Comparison of ENCODE assay signal across 1 cellular context in the genomic region with DNA sequence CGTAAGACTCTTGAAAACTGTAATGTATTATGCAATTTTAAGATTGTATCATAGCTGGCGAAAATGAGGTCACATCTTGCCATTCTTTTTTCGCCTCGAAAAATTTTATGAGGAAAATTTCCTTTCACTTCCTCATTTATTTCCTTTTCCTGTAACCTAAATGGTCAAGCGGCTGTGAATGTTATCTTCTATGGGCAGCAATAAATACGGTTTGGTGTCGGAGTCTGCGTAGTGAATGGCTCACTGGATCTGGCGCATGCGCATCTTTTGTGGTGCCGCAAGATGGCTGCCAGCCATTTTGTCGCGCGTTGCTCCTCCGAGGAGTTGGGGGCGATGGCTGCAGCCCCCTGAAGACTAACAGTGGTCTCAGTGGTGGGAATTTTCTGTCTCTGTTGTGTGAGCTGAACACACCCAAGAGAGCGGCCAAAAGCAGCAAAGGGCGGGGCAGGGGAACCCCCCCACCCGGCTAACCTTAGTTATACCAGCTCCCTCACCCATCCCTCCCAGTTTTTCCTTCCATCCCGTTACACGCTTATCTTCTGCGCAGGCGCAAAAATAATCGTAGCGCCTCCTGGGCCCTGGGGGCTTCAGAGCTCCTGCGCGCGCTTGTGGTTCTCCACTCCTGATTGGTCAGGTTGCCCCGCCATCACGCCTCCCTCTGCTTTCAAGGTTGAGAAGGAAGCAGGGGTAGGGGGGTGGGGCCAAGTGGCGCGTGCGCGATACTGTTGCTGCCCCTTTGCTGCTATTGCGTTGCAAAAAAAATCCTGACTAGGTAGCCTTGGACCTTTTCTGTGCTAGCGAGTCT.
A peak's percentile ranks its signal among the peaks of the same experiment; 100 is the strongest.
TF ChIP-seq lines count a peak whose summit lies in the region.

A gene (plus strand): TSS at position 722 of the 805 bp plus-strand sequence. CDS start 568 bp downstream, outside the sequence.

TF ChIP-seq in HepG2, 621 proteins besides CTCF, POLR2A, EP300 and RAD21 (continued from another document and continues in another):
- TF ChIP-seq, protein P1, sequence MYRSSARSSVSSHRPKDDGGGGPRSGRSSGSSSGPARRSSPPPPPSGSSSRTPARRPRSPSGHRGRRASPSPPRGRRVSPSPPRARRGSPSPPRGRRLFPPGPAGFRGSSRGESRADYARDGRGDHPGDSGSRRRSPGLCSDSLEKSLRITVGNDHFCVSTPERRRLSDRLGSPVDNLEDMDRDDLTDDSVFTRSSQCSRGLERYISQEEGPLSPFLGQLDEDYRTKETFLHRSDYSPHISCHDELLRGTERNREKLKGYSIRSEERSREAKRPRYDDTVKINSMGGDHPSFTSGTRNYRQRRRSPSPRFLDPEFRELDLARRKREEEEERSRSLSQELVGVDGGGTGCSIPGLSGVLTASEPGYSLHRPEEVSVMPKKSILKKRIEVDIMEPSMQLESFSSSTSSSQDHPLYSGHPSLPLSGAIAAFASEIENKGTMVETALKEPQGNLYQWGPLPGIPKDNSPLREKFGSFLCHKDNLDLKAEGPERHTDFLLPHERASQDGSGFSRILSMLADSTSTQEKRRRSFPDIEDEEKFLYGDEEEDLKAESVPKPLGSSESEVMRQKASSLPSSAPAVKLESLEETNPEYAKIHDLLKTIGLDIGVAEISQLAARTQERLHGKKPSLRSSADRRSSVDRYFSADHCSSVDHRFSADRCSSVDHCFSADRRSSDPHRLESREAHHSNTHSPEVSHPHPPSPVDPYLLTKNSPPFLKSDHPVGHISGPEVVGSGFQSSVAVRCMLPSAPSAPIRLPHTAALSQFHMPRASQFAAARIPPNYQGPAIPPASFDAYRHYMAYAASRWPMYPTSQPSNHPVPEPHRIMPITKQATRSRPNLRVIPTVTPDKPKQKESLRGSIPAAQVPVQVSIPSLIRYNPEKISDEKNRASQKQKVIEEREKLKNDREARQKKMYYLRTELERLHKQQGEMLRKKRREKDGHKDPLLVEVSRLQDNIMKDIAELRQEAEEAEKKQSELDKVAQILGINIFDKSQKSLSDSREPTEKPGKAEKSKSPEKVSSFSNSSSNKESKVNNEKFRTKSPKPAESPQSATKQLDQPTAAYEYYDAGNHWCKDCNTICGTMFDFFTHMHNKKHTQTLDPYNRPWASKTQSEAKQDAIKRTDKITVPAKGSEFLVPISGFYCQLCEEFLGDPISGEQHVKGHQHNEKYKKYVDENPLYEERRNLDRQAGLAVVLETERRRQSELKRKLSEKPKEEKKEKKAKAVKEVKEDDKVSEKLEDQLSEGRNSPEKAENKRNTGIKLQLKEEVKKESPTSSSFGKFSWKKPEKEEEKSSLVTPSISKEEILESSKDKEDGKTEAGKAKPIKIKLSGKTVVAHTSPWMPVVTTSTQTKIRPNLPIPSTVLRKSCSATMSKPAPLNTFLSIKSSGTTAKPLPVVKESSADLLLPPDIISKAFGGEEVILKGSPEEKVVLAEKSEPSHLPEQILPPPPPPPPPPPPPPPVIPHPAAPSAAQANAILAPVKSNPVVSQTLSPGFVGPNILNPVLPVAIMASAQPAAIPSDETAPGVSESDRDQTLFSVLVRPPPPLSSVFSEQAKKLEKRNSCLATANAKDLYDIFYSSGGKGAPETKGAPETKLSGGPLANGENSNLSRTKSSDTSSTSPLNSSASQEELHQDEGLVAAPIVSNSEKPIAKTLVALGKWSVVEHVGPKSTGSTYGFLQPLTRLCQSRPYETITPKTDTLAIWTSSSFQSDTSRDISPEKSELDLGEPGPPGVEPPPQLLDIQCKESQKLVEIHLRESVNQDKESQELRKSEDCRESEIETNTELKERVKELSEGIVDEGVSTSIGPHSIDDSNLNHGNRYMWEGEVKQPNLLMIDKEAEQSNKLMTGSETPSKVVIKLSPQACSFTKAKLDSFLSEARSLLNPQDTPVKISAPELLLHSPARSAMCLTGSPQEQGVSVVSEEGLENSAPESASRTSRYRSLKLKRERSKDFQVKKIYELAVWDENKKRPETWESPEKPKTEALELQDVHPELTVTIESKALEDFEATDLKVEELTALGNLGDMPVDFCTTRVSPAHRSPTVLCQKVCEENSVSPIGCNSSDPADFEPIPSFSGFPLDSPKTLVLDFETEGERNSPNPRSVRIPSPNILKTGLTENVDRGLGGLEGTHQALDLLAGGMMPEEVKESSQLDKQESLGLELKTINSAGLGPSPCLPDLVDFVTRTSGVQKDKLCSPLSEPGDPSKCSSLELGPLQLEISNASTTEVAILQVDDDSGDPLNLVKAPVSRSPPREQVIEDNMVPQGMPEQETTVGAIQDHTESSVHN (CRISPR knock-in tag; IDR thresholded peaks at IDR 0.05), result no peak
- TF ChIP-seq ZNF296 (CRISPR knock-in tag; conservative IDR thresholded peaks at IDR 0.05) (no peak), ZNF44 (CRISPR knock-in tag; IDR thresholded peaks at IDR 0.05) (no peak), ZNF766 (CRISPR knock-in tag; IDR thresholded peaks at IDR 0.05; ENCODE audit: borderline replicate concordance) (no peak), ZFY (CRISPR knock-in tag; IDR thresholded peaks at IDR 0.05) (0 out of 2 replicates have a peak, but pooled peaks have one; percentile 3), ZNF850 (CRISPR knock-in tag; conservative IDR thresholded peaks at IDR 0.05) (no peak), SIN3A (IDR thresholded peaks at IDR 0.05; ENCODE audit: borderline replicate concordance, low read depth, low read length) (no peak), CBX2 (IDR thresholded peaks at IDR 0.05; ENCODE audit: low read depth, low read length) (no peak), CBX2 (CRISPR knock-in tag; IDR thresholded peaks at IDR 0.05; ENCODE audit: low read depth) (peak; percentile 35; the same call in 1 of the 2 replicates), HCFC1 (IDR thresholded peaks at IDR 0.05; ENCODE audit: low read depth, low read length) (no peak; the same call in 1 of the 2 replicates), SMAD1 (CRISPR knock-in tag; IDR thresholded peaks at IDR 0.05; ENCODE audit: borderline replicate concordance, low read depth) (no peak), MAFK (conservative IDR thresholded peaks at IDR 0.05 in 1 of 2, IDR thresholded peaks at IDR 0.05 in 1 of 2; ENCODE audit: low read length in 2 of 2) (0 out of 4 replicates have a peak, but pooled peaks have one; percentile 8 to 22), CCAR2 (optimal IDR thresholded peaks at IDR 0.05; ENCODE audit: low read depth, low read length) (no peak), STAT5B (CRISPR knock-in tag; IDR thresholded peaks at IDR 0.05) (no peak), ZNF263 (CRISPR knock-in tag; IDR thresholded peaks at IDR 0.05) (0 out of 2 replicates have a peak, but pooled peaks have one; percentile 9), SATB2 (CRISPR knock-in tag; IDR thresholded peaks at IDR 0.05) (no peak), MEIS1 (CRISPR knock-in tag; IDR thresholded peaks at IDR 0.05; ENCODE audit: borderline replicate concordance) (no peak), RFXANK (CRISPR knock-in tag; IDR thresholded peaks at IDR 0.05) (no peak), ZNF441 (CRISPR knock-in tag; IDR thresholded peaks at IDR 0.05; ENCODE audit: borderline replicate concordance) (no peak), ZNF3 (CRISPR knock-in tag; IDR thresholded peaks at IDR 0.05) (no peak), ZNF124 (CRISPR knock-in tag; IDR thresholded peaks at IDR 0.05) (no peak), RCOR2 (CRISPR knock-in tag; IDR thresholded peaks at IDR 0.05) (no peak), ZFYVE20 (CRISPR knock-in tag; IDR thresholded peaks at IDR 0.05; ENCODE audit: borderline replicate concordance, low read depth) (no peak), MXI1 (IDR thresholded peaks at IDR 0.05; ENCODE audit: borderline replicate concordance, low read depth, low read length) (0 out of 3 replicates have a peak, but pooled peaks have one; percentile 24), ZNF333 (CRISPR knock-in tag; IDR thresholded peaks at IDR 0.05; ENCODE audit: borderline replicate concordance) (no peak), MTA3 (CRISPR knock-in tag; IDR thresholded peaks at IDR 0.05) (no peak), RORA (CRISPR knock-in tag; IDR thresholded peaks at IDR 0.05) (no peak), SRY (CRISPR knock-in tag; IDR thresholded peaks at IDR 0.05) (no peak), ARNT (IDR thresholded peaks at IDR 0.05) (no peak), HNRNPUL1 (IDR thresholded peaks at IDR 0.05; ENCODE audit: low read depth, low read length) (no peak), NFKB2 (CRISPR knock-in tag; IDR thresholded peaks at IDR 0.05; ENCODE audit: borderline replicate concordance) (peak; percentile 64; the same call in 1 of the 2 replicates), ZNF251 (CRISPR knock-in tag; IDR thresholded peaks at IDR 0.05) (no peak), KAT7 (CRISPR knock-in tag; IDR thresholded peaks at IDR 0.05; ENCODE audit: borderline replicate concordance) (peak; percentile 32; the same call in 1 of the 2 replicates), NFRKB (IDR thresholded peaks at IDR 0.05) (peak; percentile 58; the same call in 1 of the 2 replicates), FOSL1 (CRISPR knock-in tag; IDR thresholded peaks at IDR 0.05; ENCODE audit: borderline replicate concordance) (no peak), NRL (CRISPR knock-in tag; IDR thresholded peaks at IDR 0.05; ENCODE audit: borderline replicate concordance) (peak; percentile 41; the same call in 1 of the 2 replicates), HHEX (CRISPR knock-in tag; IDR thresholded peaks at IDR 0.05) (no peak)
- TF ChIP-seq, protein P2, sequence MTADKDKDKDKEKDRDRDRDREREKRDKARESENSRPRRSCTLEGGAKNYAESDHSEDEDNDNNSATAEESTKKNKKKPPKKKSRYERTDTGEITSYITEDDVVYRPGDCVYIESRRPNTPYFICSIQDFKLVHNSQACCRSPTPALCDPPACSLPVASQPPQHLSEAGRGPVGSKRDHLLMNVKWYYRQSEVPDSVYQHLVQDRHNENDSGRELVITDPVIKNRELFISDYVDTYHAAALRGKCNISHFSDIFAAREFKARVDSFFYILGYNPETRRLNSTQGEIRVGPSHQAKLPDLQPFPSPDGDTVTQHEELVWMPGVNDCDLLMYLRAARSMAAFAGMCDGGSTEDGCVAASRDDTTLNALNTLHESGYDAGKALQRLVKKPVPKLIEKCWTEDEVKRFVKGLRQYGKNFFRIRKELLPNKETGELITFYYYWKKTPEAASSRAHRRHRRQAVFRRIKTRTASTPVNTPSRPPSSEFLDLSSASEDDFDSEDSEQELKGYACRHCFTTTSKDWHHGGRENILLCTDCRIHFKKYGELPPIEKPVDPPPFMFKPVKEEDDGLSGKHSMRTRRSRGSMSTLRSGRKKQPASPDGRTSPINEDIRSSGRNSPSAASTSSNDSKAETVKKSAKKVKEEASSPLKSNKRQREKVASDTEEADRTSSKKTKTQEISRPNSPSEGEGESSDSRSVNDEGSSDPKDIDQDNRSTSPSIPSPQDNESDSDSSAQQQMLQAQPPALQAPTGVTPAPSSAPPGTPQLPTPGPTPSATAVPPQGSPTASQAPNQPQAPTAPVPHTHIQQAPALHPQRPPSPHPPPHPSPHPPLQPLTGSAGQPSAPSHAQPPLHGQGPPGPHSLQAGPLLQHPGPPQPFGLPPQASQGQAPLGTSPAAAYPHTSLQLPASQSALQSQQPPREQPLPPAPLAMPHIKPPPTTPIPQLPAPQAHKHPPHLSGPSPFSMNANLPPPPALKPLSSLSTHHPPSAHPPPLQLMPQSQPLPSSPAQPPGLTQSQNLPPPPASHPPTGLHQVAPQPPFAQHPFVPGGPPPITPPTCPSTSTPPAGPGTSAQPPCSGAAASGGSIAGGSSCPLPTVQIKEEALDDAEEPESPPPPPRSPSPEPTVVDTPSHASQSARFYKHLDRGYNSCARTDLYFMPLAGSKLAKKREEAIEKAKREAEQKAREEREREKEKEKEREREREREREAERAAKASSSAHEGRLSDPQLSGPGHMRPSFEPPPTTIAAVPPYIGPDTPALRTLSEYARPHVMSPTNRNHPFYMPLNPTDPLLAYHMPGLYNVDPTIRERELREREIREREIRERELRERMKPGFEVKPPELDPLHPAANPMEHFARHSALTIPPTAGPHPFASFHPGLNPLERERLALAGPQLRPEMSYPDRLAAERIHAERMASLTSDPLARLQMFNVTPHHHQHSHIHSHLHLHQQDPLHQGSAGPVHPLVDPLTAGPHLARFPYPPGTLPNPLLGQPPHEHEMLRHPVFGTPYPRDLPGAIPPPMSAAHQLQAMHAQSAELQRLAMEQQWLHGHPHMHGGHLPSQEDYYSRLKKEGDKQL (CRISPR knock-in tag; IDR thresholded peaks at IDR 0.05; ENCODE audit: low read depth), result peak; percentile 33; the same call in 1 of the 2 replicates
- TF ChIP-seq, protein P3, sequence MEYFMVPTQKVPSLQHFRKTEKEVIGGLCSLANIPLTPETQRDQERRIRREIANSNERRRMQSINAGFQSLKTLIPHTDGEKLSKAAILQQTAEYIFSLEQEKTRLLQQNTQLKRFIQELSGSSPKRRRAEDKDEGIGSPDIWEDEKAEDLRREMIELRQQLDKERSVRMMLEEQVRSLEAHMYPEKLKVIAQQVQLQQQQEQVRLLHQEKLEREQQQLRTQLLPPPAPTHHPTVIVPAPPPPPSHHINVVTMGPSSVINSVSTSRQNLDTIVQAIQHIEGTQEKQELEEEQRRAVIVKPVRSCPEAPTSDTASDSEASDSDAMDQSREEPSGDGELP (IDR thresholded peaks at IDR 0.05; ENCODE audit: borderline replicate concordance, low read depth), result no peak
- TF ChIP-seq, protein P4, sequence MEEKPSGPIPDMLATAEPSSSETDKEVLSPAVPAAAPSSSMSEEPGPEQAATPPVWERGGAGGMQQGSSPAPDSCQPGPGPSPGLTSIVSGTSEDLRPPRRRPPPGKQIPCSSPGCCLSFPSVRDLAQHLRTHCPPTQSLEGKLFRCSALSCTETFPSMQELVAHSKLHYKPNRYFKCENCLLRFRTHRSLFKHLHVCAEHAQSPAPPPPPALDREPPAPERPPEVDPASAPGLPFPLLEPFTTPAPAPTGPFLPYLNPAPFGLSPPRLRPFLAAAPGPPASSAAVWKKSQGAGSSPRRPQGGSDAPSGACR (CRISPR knock-in tag; IDR thresholded peaks at IDR 0.05), result no peak
- TF ChIP-seq, protein P5, sequence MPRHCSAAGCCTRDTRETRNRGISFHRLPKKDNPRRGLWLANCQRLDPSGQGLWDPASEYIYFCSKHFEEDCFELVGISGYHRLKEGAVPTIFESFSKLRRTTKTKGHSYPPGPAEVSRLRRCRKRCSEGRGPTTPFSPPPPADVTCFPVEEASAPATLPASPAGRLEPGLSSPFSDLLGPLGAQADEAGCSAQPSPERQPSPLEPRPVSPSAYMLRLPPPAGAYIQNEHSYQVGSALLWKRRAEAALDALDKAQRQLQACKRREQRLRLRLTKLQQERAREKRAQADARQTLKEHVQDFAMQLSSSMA (CRISPR knock-in tag; IDR thresholded peaks at IDR 0.05), result no peak
- TF ChIP-seq, protein P6, sequence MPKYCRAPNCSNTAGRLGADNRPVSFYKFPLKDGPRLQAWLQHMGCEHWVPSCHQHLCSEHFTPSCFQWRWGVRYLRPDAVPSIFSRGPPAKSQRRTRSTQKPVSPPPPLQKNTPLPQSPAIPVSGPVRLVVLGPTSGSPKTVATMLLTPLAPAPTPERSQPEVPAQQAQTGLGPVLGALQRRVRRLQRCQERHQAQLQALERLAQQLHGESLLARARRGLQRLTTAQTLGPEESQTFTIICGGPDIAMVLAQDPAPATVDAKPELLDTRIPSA (CRISPR knock-in tag; IDR thresholded peaks at IDR 0.05; ENCODE audit: borderline replicate concordance), result no peak
